ENCODE assay signal across 8 cellular contexts in genomic region chr1:121519042-121519755, GRCh38.
A peak's percentile ranks its signal among the peaks of the same experiment; 100 is the strongest.
DNase-seq lines count a peak whose midpoint lies in the region; ATAC-seq and TF ChIP-seq lines count a peak whose summit lies in the region.

No MANE protein-coding gene starts in this region.

- TF ChIP-seq POLR2A in Raji (IDR thresholded peaks at IDR 0.05; ENCODE audit: insufficient read depth, low read depth, low read length): peak; percentile 72

- H3K27me3 ChIP-seq in left ventricle myocardium inferior (ENCODE audit: low read depth): peaks cover 85% of the 10 kb centered on the region
- H3K27me3 ChIP-seq in aorta (ENCODE audit: control insufficient read depth in 1 of 2, insufficient read depth in 2 of 2, low read length in 1 of 2): no peaks in the 10 kb centered on the region

- peak overlapping the region; percentile 56 for H3K4me3 ChIP-seq in left ventricle myocardium inferior
- H3K4me3 ChIP-seq in aorta (ENCODE audit: low read length in 2 of 2): no peak overlapping the region

- no peak for TF ChIP-seq CTCF in left ventricle myocardium inferior (IDR thresholded peaks at IDR 0.05; ENCODE audit: borderline replicate concordance)

- H3K9me3 ChIP-seq in left ventricle myocardium inferior (replicated peaks) (no peaks in the 10 kb centered on the region), aorta (ENCODE audit: control insufficient read depth, low read length) (no peaks in the 10 kb centered on the region)

- H3K27ac ChIP-seq in left ventricle myocardium inferior (replicated peaks): peak overlapping the region; percentile 30
- H3K27ac ChIP-seq in aorta (ENCODE audit: low read depth in 1 of 2, low read length in 2 of 2): no peak overlapping the region

- intact Hi-C loops in left ventricle myocardium inferior (cut with micrococcal nuclease): no loop called here
- intact Hi-C loops in aorta (cut with DNase I): no loop called here

- H3K4me1 ChIP-seq in left ventricle myocardium inferior (peaks cover 9% of the 10 kb centered on the region), aorta (ENCODE audit: control insufficient read depth in 1 of 2, insufficient read depth in 2 of 2, low read length in 2 of 2) (no peaks in the 10 kb centered on the region)

- no peaks in the 10 kb centered on the region for H3K36me3 ChIP-seq in left ventricle myocardium inferior
- H3K36me3 ChIP-seq in aorta (ENCODE audit: control insufficient read depth in 1 of 2, insufficient read depth in 2 of 2, low read length in 1 of 2): no peaks in the 10 kb centered on the region

- DNase-seq in Caki2 (ENCODE audit: low read depth) (peak; percentile 58), HPDE6-E6E7 (ENCODE audit: extremely low spot score) (peak; percentile 66), left ventricle myocardium inferior (peak; percentile 41), putamen (ENCODE audit: low spot score) (peak; percentile 83), aorta (peak; percentile 83 to 84)
- DNase-seq in activated naive CD4-positive, alpha-beta T cell treated with anti-CD3 and anti-CD28 coated beads, Interleukin-2, amount 50 U/mL, for 16 hours: peak; percentile 82

- in situ Hi-C loops in Caki2 (cut with HindIII; ENCODE audit: low pct_unique_long_range_greater_than_20kb, low sequenced_read_pairs): no loop called here

- 2% methylated on average over 63 to 75 of the region's 75 CpGs for WGBS in aorta, 2 donors

- ATAC-seq in aorta (ENCODE audit: low FRiP score) (peak; percentile 75), HG03469 (IDR thresholded peaks at IDR 0.05; ENCODE audit: unreplicated experiment) (no peak)
